Comparison of ENCODE assay signal across 8 cellular contexts in the genomic region with DNA sequence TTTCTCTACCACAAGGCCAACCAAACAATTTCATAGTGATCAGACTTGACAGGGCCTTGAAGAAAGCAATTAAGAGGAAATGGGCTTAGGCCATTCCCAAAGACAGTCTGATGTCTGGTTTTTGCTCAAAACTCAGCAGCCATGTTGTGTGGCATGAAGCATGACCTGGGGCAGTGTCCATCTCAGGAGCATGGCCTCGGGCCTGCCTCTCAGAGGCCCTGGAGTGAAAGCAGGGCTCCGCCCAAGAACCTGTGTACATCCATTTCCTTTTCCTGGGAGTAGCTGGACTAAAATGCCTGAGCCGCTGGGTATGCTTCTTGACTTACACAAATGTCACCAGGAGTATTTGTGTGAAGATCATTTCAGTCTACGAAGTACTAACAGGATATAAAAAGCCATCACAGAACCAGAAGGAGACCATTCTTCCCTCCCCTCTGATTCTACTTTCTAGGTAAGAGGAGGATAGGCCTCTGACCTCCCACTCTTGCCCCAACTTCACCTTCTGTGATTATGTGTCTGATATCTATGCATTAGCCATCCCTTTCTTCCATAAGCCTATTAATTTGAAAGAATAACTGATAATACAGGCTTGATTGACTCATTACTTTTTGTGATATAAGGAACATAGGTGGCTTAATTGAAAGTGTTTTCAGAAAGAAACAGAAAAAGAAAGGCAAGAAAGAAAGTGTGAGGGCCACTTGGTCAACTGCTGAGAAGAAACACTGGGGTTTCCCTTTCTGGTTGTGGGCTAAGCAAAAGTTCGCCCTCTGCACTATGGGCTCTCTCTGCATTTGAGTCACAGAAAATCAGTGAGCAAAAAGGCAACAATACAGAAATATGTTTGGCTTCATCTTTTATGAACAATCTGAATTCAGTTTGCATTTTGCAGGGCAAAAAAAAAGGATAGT.
A peak's percentile ranks its signal among the peaks of the same experiment; 100 is the strongest.
DNase-seq lines count a peak whose midpoint lies in the region; ATAC-seq and TF ChIP-seq lines count a peak whose summit lies in the region.

No MANE protein-coding gene starts in this region.

- no peaks in the 10 kb centered on the region for H3K9me3 Mint-ChIP-seq in MCF 10A (ENCODE audit: unreplicated experiment)
- no peaks in the 10 kb centered on the region for H3K9me3 Mint-ChIP-seq in endodermal cell
- no peaks in the 10 kb centered on the region for H3K9me3 Mint-ChIP-seq in CD8-positive, alpha-beta memory T cell

- in situ Hi-C loops in mammary epithelial cell (cut with MboI; ENCODE audit: low sequenced_read_pairs in 2 of 2), result no loop called here

- no peak overlapping the region for H2AFZ ChIP-seq in mammary epithelial cell (ENCODE audit: low read depth, low read length)

- CTCF ChIA-PET in MCF 10A (lab: Yijun Ruan, JAX) (interaction anchor here (0.6 to 3.3 kb wide), 7 partner anchors 10 to 429 kb away, joined by 3 to 17 read pairs (median 4); a partner anchor contains a TSS), mammary epithelial cell (lab: Charles Lee; ENCODE audit: low non-redundant PET) (interaction anchor here (0.7 kb wide), 1 partner anchor 229 kb away, joined by 4 read pairs; no protein-coding TSS in a partner anchor)
- CTCF ChIA-PET in CD8-positive, alpha-beta memory T cell (lab: Charles Lee), result no interaction called here

- H4K20me1 ChIP-seq in mammary epithelial cell (ENCODE audit: insufficient read depth, low read length), result no peaks in the 10 kb centered on the region

- TF ChIP-seq CTCF in MCF 10A (IDR thresholded peaks at IDR 0.05; ENCODE audit: unreplicated experiment), result no peak
- no peak for TF ChIP-seq CTCF in mammary epithelial cell (conservative IDR thresholded peaks at IDR 0.05 in 1 of 2, IDR thresholded peaks at IDR 0.05 in 1 of 2; ENCODE audit: extremely low read depth in 1 of 2, insufficient read depth in 1 of 2, low read depth in 1 of 2, low read length in 2 of 2)
- TF ChIP-seq CTCF in endodermal cell (conservative IDR thresholded peaks at IDR 0.05), result no peak
- TF ChIP-seq CTCF in thoracic aorta (IDR thresholded peaks at IDR 0.05), result no peak

- no peak overlapping the region for H3K4me2 ChIP-seq in mammary epithelial cell (ENCODE audit: insufficient read depth, low read depth, low read length)

- POLR2A ChIA-PET in MCF 10A (lab: Yijun Ruan, JAX), result interaction anchor here (0.7 to 0.9 kb wide), 2 partner anchors 10 to 20 kb away, joined by 3 to 4 read pairs; no protein-coding TSS in a partner anchor
- POLR2A ChIA-PET in CD8-positive, alpha-beta memory T cell (lab: Charles Lee), result interaction anchor here (0.7 to 1.2 kb wide), 2 partner anchors 228 to 239 kb away, joined by 3 to 5 read pairs; no protein-coding TSS in a partner anchor

- H3K27me3 Mint-ChIP-seq in MCF 10A (ENCODE audit: insufficient read depth, unreplicated experiment) (no peaks in the 10 kb centered on the region), endodermal cell (ENCODE audit: insufficient read depth) (no peaks in the 10 kb centered on the region)
- H3K27me3 Mint-ChIP-seq in CD8-positive, alpha-beta memory T cell, result no peaks in the 10 kb centered on the region

- H3K27me3 ChIP-seq in mammary epithelial cell (ENCODE audit: insufficient read depth, low read length), result no peaks in the 10 kb centered on the region
- H3K27me3 ChIP-seq in endodermal cell (ENCODE audit: control insufficient read depth, insufficient read depth, low read length, poor library complexity, severe bottlenecking), result no peaks in the 10 kb centered on the region
- no peaks in the 10 kb centered on the region for H3K27me3 ChIP-seq in thoracic aorta (replicated peaks; ENCODE audit: insufficient read depth)
- H3K27me3 ChIP-seq in CD8-positive, alpha-beta memory T cell (ENCODE audit: insufficient read depth, low read length, poor library complexity, severe bottlenecking), result no peaks in the 10 kb centered on the region

- H3K9me3 ChIP-seq in mammary epithelial cell (replicated peaks; ENCODE audit: insufficient read depth, low read length), result no peaks in the 10 kb centered on the region
- no peaks in the 10 kb centered on the region for H3K9me3 ChIP-seq in endodermal cell (ENCODE audit: control insufficient read depth, low read length)
- H3K9me3 ChIP-seq in thoracic aorta, result no peaks in the 10 kb centered on the region
- no peaks in the 10 kb centered on the region for H3K9me3 ChIP-seq in CD8-positive, alpha-beta memory T cell (ENCODE audit: low read length)

- ATAC-seq in HG03135 (IDR thresholded peaks at IDR 0.05; ENCODE audit: unreplicated experiment), result peak; percentile 88
- no peak for ATAC-seq in thoracic aorta (ENCODE audit: insufficient number of reproducible peaks, low FRiP score, low read depth)

- H3K27ac ChIP-seq in mammary epithelial cell (ENCODE audit: insufficient read depth, low read depth, low read length) (no peak overlapping the region), endodermal cell (ENCODE audit: low read depth, low read length) (peak overlapping the region; percentile 4), thoracic aorta (peak overlapping the region; percentile 72 to 80)
- no peak overlapping the region for H3K27ac ChIP-seq in CD8-positive, alpha-beta memory T cell (ENCODE audit: low read depth, low read length)

- dilution Hi-C loops in mammary epithelial cell (cut with HindIII; ENCODE audit: low sequenced_read_pairs), result no loop called here

- H3K36me3 Mint-ChIP-seq in MCF 10A (ENCODE audit: insufficient read depth, unreplicated experiment), result no peaks in the 10 kb centered on the region
- no peaks in the 10 kb centered on the region for H3K36me3 Mint-ChIP-seq in endodermal cell (ENCODE audit: low read depth)
- peaks cover 0 to 22% (median 5%) of the 10 kb centered on the region in 3 donors for H3K36me3 Mint-ChIP-seq in CD8-positive, alpha-beta memory T cell

- peak overlapping the region; percentile 54 for H3K27ac Mint-ChIP-seq in MCF 10A (ENCODE audit: low read depth, unreplicated experiment)
- no peak overlapping the region for H3K27ac Mint-ChIP-seq in endodermal cell
- peak overlapping the region in 4 of 8 donors; percentile 5 to 81 (median 30) for H3K27ac Mint-ChIP-seq in CD8-positive, alpha-beta memory T cell

- intact Hi-C loops in MCF 10A (cut with micrococcal nuclease) (no loop called here), mammary epithelial cell (cut with micrococcal nuclease) (no loop called here)

- H3K36me3 ChIP-seq in mammary epithelial cell (ENCODE audit: insufficient read depth, low read length), result no peaks in the 10 kb centered on the region
- no peaks in the 10 kb centered on the region for H3K36me3 ChIP-seq in endodermal cell (ENCODE audit: control insufficient read depth, insufficient read depth, low read length)
- H3K36me3 ChIP-seq in thoracic aorta, result no peaks in the 10 kb centered on the region
- H3K36me3 ChIP-seq in CD8-positive, alpha-beta memory T cell (ENCODE audit: insufficient read depth, low read length), result no peaks in the 10 kb centered on the region

- 86% methylated on average over 5 of the region's 5 CpGs for WGBS in mammary epithelial cell (ENCODE audit: low coverage, missing lambda C conversion rate)
- 96% methylated on average over 4 to 5 of the region's 5 CpGs for WGBS in endodermal cell (ENCODE audit: insufficient coverage in 1 of 2, insufficient read length in 1 of 2), 2 experiments

- no peaks in the 10 kb centered on the region for H3K79me2 ChIP-seq in mammary epithelial cell (ENCODE audit: insufficient read depth, low read length)

- H3K4me3 ChIP-seq in mammary epithelial cell (replicated peaks in 1 of 3; ENCODE audit: insufficient read depth in 1 of 3, low read depth in 2 of 3, low read length in 3 of 3) (no peak overlapping the region), endodermal cell (ENCODE audit: low read length) (no peak overlapping the region), thoracic aorta (peak overlapping the region; percentile 48)
- H3K4me3 ChIP-seq in CD8-positive, alpha-beta memory T cell (ENCODE audit: low read length), result no peak overlapping the region

- H3K9ac ChIP-seq in mammary epithelial cell (ENCODE audit: insufficient read depth, low read length) (no peak overlapping the region), endodermal cell (ENCODE audit: extremely low read depth, low read length, poor library complexity, severe bottlenecking) (no peak overlapping the region)

- BruUV-seq in MCF 10A (replicated peaks; lab: Mats Ljungman, UMichigan), result no TSS peak
- no TSS peak for BruUV-seq in mammary epithelial cell (replicated peaks; lab: Mats Ljungman, UMichigan)

- H3K4me1 Mint-ChIP-seq in MCF 10A (ENCODE audit: insufficient read depth, unreplicated experiment) (peaks cover 22% of the 10 kb centered on the region), endodermal cell (peaks cover 38% of the 10 kb centered on the region)
- peaks cover 17 to 49% (median 45%) of the 10 kb centered on the region in 3 donors for H3K4me1 Mint-ChIP-seq in CD8-positive, alpha-beta memory T cell

- peaks cover 30% of the 10 kb centered on the region for H3K4me1 ChIP-seq in mammary epithelial cell (ENCODE audit: insufficient read depth, low read length)
- H3K4me1 ChIP-seq in endodermal cell (ENCODE audit: control insufficient read depth, insufficient read depth, low read length), result peaks cover 16% of the 10 kb centered on the region
- H3K4me1 ChIP-seq in thoracic aorta (ENCODE audit: control insufficient read depth in 1 of 2, low read depth in 2 of 2), result peaks cover 2 to 30% of the 10 kb centered on the region in 2 donors
- peaks cover 8% of the 10 kb centered on the region for H3K4me1 ChIP-seq in CD8-positive, alpha-beta memory T cell (ENCODE audit: insufficient read depth, low read length)

- H3K4me3 Mint-ChIP-seq in MCF 10A (ENCODE audit: unreplicated experiment) (no peak overlapping the region), endodermal cell (no peak overlapping the region)
- no peak overlapping the region for H3K4me3 Mint-ChIP-seq in CD8-positive, alpha-beta memory T cell

- DNase-seq in MCF 10A (ENCODE audit: unreplicated experiment), result no peak
- DNase-seq in mammary epithelial cell, result no peak
- no peak for DNase-seq in endodermal cell
- DNase-seq in thoracic aorta (ENCODE audit: low spot score), result no peak
- DNase-seq in pons (ENCODE audit: low spot score), result no peak
- no peak for DNase-seq in CD8-positive, alpha-beta memory T cell
- no peak for DNase-seq in activated CD8-positive, alpha-beta memory T cell treated with anti-CD3 and anti-CD28 coated beads, Interleukin-2, amount 50 U/mL, for 48 hours

Comparison
In these comparisons a context has a peak if more than half of its experiments do, and no peak if none do; other contexts are left out.
1. H3K27ac ChIP-seq: peak in endodermal cell (single experiment) and thoracic aorta (2 of 2); none in mammary epithelial cell (single experiment) and CD8-positive, alpha-beta memory T cell (single experiment).